Comparison of ENCODE assay signal across 16 cellular contexts in the genomic region with DNA sequence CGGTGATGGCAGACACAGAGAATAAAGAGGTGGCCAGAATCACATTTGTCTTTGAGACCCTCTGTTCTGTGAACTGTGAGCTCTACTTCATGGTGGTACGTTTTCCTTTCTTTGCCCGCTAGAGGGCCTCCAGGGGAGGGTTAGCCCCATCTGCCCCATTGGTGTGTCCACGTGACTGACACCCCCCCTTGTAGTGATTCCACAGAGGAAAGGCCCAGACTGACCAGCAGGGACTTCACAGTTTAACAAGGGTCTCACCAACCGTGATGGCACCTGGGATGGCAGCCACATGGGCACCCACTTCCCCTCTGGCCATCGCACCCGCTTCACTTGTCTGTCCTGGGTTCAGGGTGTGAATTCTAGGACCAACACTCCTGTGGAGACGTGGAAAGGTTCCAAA. TPM values are rescaled to one million over a fixed set of nuclear protein-coding genes. Genes with fewer than 3 reads are reported as not detected.
DNase-seq lines count a peak whose midpoint lies in the region; ATAC-seq, FAIRE-seq and TF ChIP-seq lines count a peak whose summit lies in the region.
"Had no signal": no experiment of that assay in that cellular context is flagged by ENCODE, and none has a peak within 500 bp of the region (broad histone marks: within the 10 kb centered on the region; RNA-seq: fewer than 3 reads in every experiment).

No MANE protein-coding gene starts in this region.

- peaks cover 7 to 11% of the 10 kb centered on the region in 2 donors for H3K4me1 Mint-ChIP-seq in stimulated activated naive B cell treated with anti-CD40 and anti-IgM and Interleukin-4, amounts not matched to agents 10 μg/mL and 1 μg/mL and 100 μg/mL, for 72 hours
- peaks cover 18% of the 10 kb centered on the region for H3K4me1 Mint-ChIP-seq in mesothelial cell of epicardium

- peak; percentile 67 for FAIRE-seq in HepG2 (lab: Jason Lieb, UNC)
- FAIRE-seq: TTC549 had no signal

- H3K27ac Mint-ChIP-seq in stimulated activated naive B cell treated with anti-CD40 and anti-IgM and Interleukin-4, amounts not matched to agents 10 μg/mL and 1 μg/mL and 100 μg/mL, for 72 hours: peak overlapping the region; percentile 37
- H3K27ac Mint-ChIP-seq in mesothelial cell of epicardium: no peak overlapping the region
- H3K27ac Mint-ChIP-seq: activated naive CD4-positive, alpha-beta T cell treated with anti-CD3 and anti-CD28 coated beads for 36 hours had no signal

- H3K4me3 ChIP-seq in HepG2 (replicated peaks in 1 of 3; ENCODE audit: insufficient read depth in 1 of 3, low read depth in 2 of 3, low read length in 3 of 3) (no peak overlapping the region), right lobe of liver (no peak overlapping the region), OCI-LY3 (ENCODE audit: low read length) (no peak overlapping the region), fibroblast of mammary gland (ENCODE audit: control insufficient read depth, low read depth, low read length) (no peak overlapping the region)
- H3K4me3 ChIP-seq: ovary had no signal

- H3K27me3 Mint-ChIP-seq in stimulated activated naive B cell treated with anti-CD40 and anti-IgM and Interleukin-4, amounts not matched to agents 10 μg/mL and 1 μg/mL and 100 μg/mL, for 72 hours: peaks cover 5 to 8% of the 10 kb centered on the region in 2 donors
- no peaks in the 10 kb centered on the region for H3K27me3 Mint-ChIP-seq in mesothelial cell of epicardium (ENCODE audit: low read depth)

- TF ChIP-seq RAD21 in HepG2 (CRISPR knock-in tag; IDR thresholded peaks at IDR 0.05): no peak

- TF ChIP-seq EP300 in HepG2 (IDR thresholded peaks at IDR 0.05; ENCODE audit: low read depth in 2 of 2, low read length in 2 of 2) (no peak), HepG2 (CRISPR knock-in tag; IDR thresholded peaks at IDR 0.05; ENCODE audit: borderline replicate concordance) (no peak)

- H3K9me3 ChIP-seq in HepG2 (ENCODE audit: low read length) (no peaks in the 10 kb centered on the region), right lobe of liver (no peaks in the 10 kb centered on the region), OCI-LY3 (ENCODE audit: insufficient read depth, low read length) (no peaks in the 10 kb centered on the region)
- H3K9me3 ChIP-seq: ovary had no signal

- TF ChIP-seq CTCF in HepG2 (CRISPR knock-in tag; IDR thresholded peaks at IDR 0.05) (peak; percentile 71), right lobe of liver (IDR thresholded peaks at IDR 0.05) (no peak), OCI-LY3 (IDR thresholded peaks at IDR 0.05; ENCODE audit: low read depth, low read length) (peak; percentile 29), fibroblast of mammary gland (conservative IDR thresholded peaks at IDR 0.05; ENCODE audit: control insufficient read depth, insufficient read depth, low read depth, low read length) (peak; percentile 27), mesothelial cell of epicardium (IDR thresholded peaks at IDR 0.05; ENCODE audit: unreplicated experiment) (no peak)

- H4K20me1 ChIP-seq in HepG2 (ENCODE audit: insufficient read depth, low read length): no peaks in the 10 kb centered on the region
- no peaks in the 10 kb centered on the region for H4K20me1 ChIP-seq in OCI-LY3 (ENCODE audit: insufficient read depth, low read length)

- no peak overlapping the region for H3K4me3 Mint-ChIP-seq in stimulated activated naive B cell treated with anti-CD40 and anti-IgM and Interleukin-4, amounts not matched to agents 10 μg/mL and 1 μg/mL and 100 μg/mL, for 72 hours
- no peak overlapping the region for H3K4me3 Mint-ChIP-seq in mesothelial cell of epicardium
- H3K4me3 Mint-ChIP-seq: activated naive CD4-positive, alpha-beta T cell treated with anti-CD3 and anti-CD28 coated beads for 36 hours had no signal

- H3K4me2 ChIP-seq in HepG2 (ENCODE audit: low read depth, low read length) (peak overlapping the region; percentile 60), OCI-LY3 (ENCODE audit: low read length) (no peak overlapping the region)

- no peaks in the 10 kb centered on the region for H3K79me2 ChIP-seq in HepG2 (ENCODE audit: insufficient read depth, low read length)
- no peaks in the 10 kb centered on the region for H3K79me2 ChIP-seq in OCI-LY3 (ENCODE audit: low read length)

- POLR2A ChIA-PET in HepG2 (lab: Yijun Ruan, JAX): interaction anchor here (0.9 to 1.6 kb wide), 4 partner anchors 10 to 91 kb away, joined by 3 to 7 read pairs (median 6); a partner anchor contains a TSS

- peaks cover 39% of the 10 kb centered on the region for H3K4me1 ChIP-seq in HepG2 (ENCODE audit: insufficient read depth, low read length)
- H3K4me1 ChIP-seq in right lobe of liver: peaks cover 0 to 7% (median 0%) of the 10 kb centered on the region in 4 donors
- peaks cover 8% of the 10 kb centered on the region for H3K4me1 ChIP-seq in OCI-LY3 (ENCODE audit: low read length)

- WGBS in HepG2 (ENCODE audit: low lambda C conversion rate): 24% methylated on average over 4 of the region's 8 CpGs
- WGBS in right lobe of liver (ENCODE audit: insufficient coverage, low coverage, low lambda C conversion rate, missing lambda C conversion rate): 64% methylated on average over 4 of the region's 8 CpGs

- CTCF ChIA-PET in HepG2 (lab: Yijun Ruan, JAX; ENCODE audit: low intra/inter-chr PET ratio, low total read pairs): interaction anchor here (0.7 kb wide), 1 partner anchor 72 kb away, joined by 4 read pairs; no protein-coding TSS in a partner anchor

- no peak overlapping the region for H3K27ac ChIP-seq in HepG2 (ENCODE audit: extremely low read length, insufficient read depth, low read length)
- H3K27ac ChIP-seq in right lobe of liver: no peak overlapping the region
- no peak overlapping the region for H3K27ac ChIP-seq in OCI-LY3 (ENCODE audit: low read length)
- H3K27ac ChIP-seq: ovary had no signal

- peak; percentile 72 for ATAC-seq in HepG2
- no peak for ATAC-seq in right lobe of liver
- no peak for ATAC-seq in stimulated activated naive B cell treated with anti-CD40 and anti-IgM and Interleukin-4, amounts not matched to agents 10 μg/mL and 1 μg/mL and 100 μg/mL, for 72 hours (replicated peaks)
- ATAC-seq in GM21423 (IDR thresholded peaks at IDR 0.05; ENCODE audit: unreplicated experiment): no peak

- in situ Hi-C loops in HepG2 (cut with HindIII; ENCODE audit: extremely low pct_ligation_motif_present, low pct_unique_long_range_greater_than_20kb): no loop called here

- no peaks in the 10 kb centered on the region for H3K9me3 Mint-ChIP-seq in stimulated activated naive B cell treated with anti-CD40 and anti-IgM and Interleukin-4, amounts not matched to agents 10 μg/mL and 1 μg/mL and 100 μg/mL, for 72 hours
- H3K9me3 Mint-ChIP-seq in mesothelial cell of epicardium: no peaks in the 10 kb centered on the region
- H3K9me3 Mint-ChIP-seq: activated naive CD4-positive, alpha-beta T cell treated with anti-CD3 and anti-CD28 coated beads for 36 hours had no signal

- no peaks in the 10 kb centered on the region for H3K36me3 Mint-ChIP-seq in stimulated activated naive B cell treated with anti-CD40 and anti-IgM and Interleukin-4, amounts not matched to agents 10 μg/mL and 1 μg/mL and 100 μg/mL, for 72 hours
- no peaks in the 10 kb centered on the region for H3K36me3 Mint-ChIP-seq in mesothelial cell of epicardium

- H3K27me3 ChIP-seq in HepG2 (ENCODE audit: control insufficient read depth in 1 of 2, insufficient read depth in 2 of 2, low read length in 2 of 2) (peaks cover 2 to 4% of the 10 kb centered on the region in 2 experiments; a peak in 2 of 5 replicates), right lobe of liver (no peaks in the 10 kb centered on the region), OCI-LY3 (ENCODE audit: low read depth, low read length) (no peaks in the 10 kb centered on the region)

- no peaks in the 10 kb centered on the region for H3K36me3 ChIP-seq in HepG2 (replicated peaks in 1 of 2; ENCODE audit: control insufficient read depth in 1 of 2, insufficient read depth in 2 of 2, low read length in 2 of 2)
- H3K36me3 ChIP-seq in right lobe of liver: no peaks in the 10 kb centered on the region
- no peaks in the 10 kb centered on the region for H3K36me3 ChIP-seq in OCI-LY3 (replicated peaks; ENCODE audit: low read depth, low read length)
- H3K36me3 ChIP-seq: ovary had no signal

- H3K9ac ChIP-seq in HepG2 (ENCODE audit: insufficient read depth, low read depth, low read length): no peak overlapping the region
- H3K9ac ChIP-seq in OCI-LY3 (ENCODE audit: low read length): no peak overlapping the region

- BruUV-seq in HepG2 (replicated peaks; lab: Mats Ljungman, UMichigan): no TSS peak

- TF ChIP-seq POLR2A in HepG2 (IDR thresholded peaks at IDR 0.05; ENCODE audit: insufficient read depth in 1 of 2, low read depth in 2 of 2, low read length in 2 of 2) (no peak), right lobe of liver (IDR thresholded peaks at IDR 0.05) (no peak)

- DNase-seq in HepG2 (ENCODE audit: low spot score) (no peak), right lobe of liver (no peak), fibroblast of mammary gland (ENCODE audit: low read depth) (no peak), GM19240 (ENCODE audit: insufficient read length, low spot score) (no peak), mesothelial cell of epicardium (ENCODE audit: low spot score in 2 of 2, unreplicated experiment in 2 of 2) (no peak)
- DNase-seq in stimulated activated naive B cell treated with anti-CD40 and anti-IgM and Interleukin-4, amounts not matched to agents 10 μg/mL and 1 μg/mL and 100 μg/mL, for 72 hours: no peak
- DNase-seq: activated CD8-positive, alpha-beta memory T cell treated with anti-CD3 and anti-CD28 coated beads for 24 hours; activated naive CD4-positive, alpha-beta T cell treated with anti-CD3 and anti-CD28 coated beads for 36 hours; central memory CD4-positive, alpha-beta T cell; DND-41; NCI-H2081; ovary; SHP77 had no signal

- H2AFZ ChIP-seq in HepG2 (ENCODE audit: low read length): no peak overlapping the region
- H2AFZ ChIP-seq in OCI-LY3 (ENCODE audit: low read depth, low read length): no peak overlapping the region

- intact Hi-C loops in HepG2 (cut with micrococcal nuclease; ENCODE audit: unreplicated experiment): loop anchor here (2.0 to 5.0 kb wide), 2 partner anchors 41 to 79 kb away; a partner anchor contains a TSS
- intact Hi-C loops in right lobe of liver (cut with DNase I): loop anchor here in 1 of 2 donors (5.0 kb wide), 1 partner anchor 74 kb away; no protein-coding TSS in a partner anchor

RNA-seq across cellular contexts. Expression of a gene that starts 22.3 kb away (rescaled TPM):
- total RNA-seq in HepG2 (2016; rRNA removed; fragmentation: Illumina TruSeq; extraction: Trizol) (134 and 166 TPM in 2 replicates), right lobe of liver (100 to 1,000 TPM in 2 of 6 experiments, 10 to 100 TPM in 4; 73.5 to 123 (median 91.6) TPM), mesothelial cell of epicardium (99.0 to 104 TPM (median 99.4 TPM) in 3 replicates)
- total RNA-seq in HepG2 (2016; cell fraction: cytosol; rRNA removed; fragmentation: Illumina TruSeq; extraction: Trizol; ENCODE audit: low read depth): 35.5 and 37.6 TPM in 2 replicates
- 133 and 171 TPM in 2 replicates for total RNA-seq in HepG2 (2016; cell fraction: insoluble cytoplasmic fraction; rRNA removed; fragmentation: Illumina TruSeq; extraction: Trizol)
- total RNA-seq in HepG2 (2016; cell fraction: membrane; rRNA removed; fragmentation: Illumina TruSeq; extraction: Trizol): 59.1 and 63.3 TPM in 2 replicates
- total RNA-seq in HepG2 (2016; cell fraction: nucleus; rRNA removed; fragmentation: Illumina TruSeq; extraction: Trizol): 64.5 and 74.2 TPM in 2 replicates
- polyA plus RNA-seq in HepG2 (2011; rRNA removed): 103 and 142 TPM in 2 replicates
- polyA plus RNA-seq in HepG2 (2011; cell fraction: cytosol; rRNA removed): 112 and 159 TPM in 2 replicates
- polyA plus RNA-seq in HepG2 (2011; cell fraction: nucleus; rRNA removed): 105 and 142 TPM in 2 replicates
- polyA plus RNA-seq in HepG2 (2012): 149 and 254 TPM in 2 replicates
- 26.3 and 26.7 TPM in 2 replicates for polyA plus RNA-seq in HepG2 (2016; cell fraction: cytosol; fragmentation: Illumina TruSeq; extraction: Trizol; ENCODE audit: low read depth)
- 147 and 154 TPM in 2 replicates for polyA plus RNA-seq in HepG2 (2016; cell fraction: insoluble cytoplasmic fraction; fragmentation: Illumina TruSeq; extraction: Trizol; ENCODE audit: low read depth)
- polyA plus RNA-seq in HepG2 (2016; cell fraction: membrane; fragmentation: Illumina TruSeq; extraction: Trizol; ENCODE audit: low read depth): 40.9 and 46.0 TPM in 2 replicates
- polyA plus RNA-seq in HepG2 (2016; cell fraction: nucleus; fragmentation: Illumina TruSeq; extraction: Trizol; ENCODE audit: insufficient read depth, low read depth): 89.4 and 93.0 TPM in 2 replicates
- polyA minus RNA-seq in HepG2 (2011; rRNA and poly(A)+ RNA removed; ENCODE audit: low replicate concordance): 99.8 and 124 TPM in 2 replicates
- polyA minus RNA-seq in HepG2 (2011; cell fraction: cytosol; rRNA and poly(A)+ RNA removed): 50.9 and 77.1 TPM in 2 replicates
- 83.3 and 131 TPM in 2 replicates for polyA minus RNA-seq in HepG2 (2011; cell fraction: nucleus; rRNA and poly(A)+ RNA removed)

RNA-seq across cellular contexts. Expression of a gene that starts 58.0 kb away (rescaled TPM):
- total RNA-seq in HepG2 (2016; rRNA removed; fragmentation: Illumina TruSeq; extraction: Trizol) (3.1 and 4.0 TPM in 2 replicates), right lobe of liver (1 to 10 TPM; 1.3 to 3.3 (median 3.0) TPM), mesothelial cell of epicardium (24.9 to 27.1 TPM (median 25.0 TPM) in 3 replicates)
- 1.9 and 2.7 TPM in 2 replicates for total RNA-seq in HepG2 (2016; cell fraction: cytosol; rRNA removed; fragmentation: Illumina TruSeq; extraction: Trizol; ENCODE audit: low read depth)
- total RNA-seq in HepG2 (2016; cell fraction: insoluble cytoplasmic fraction; rRNA removed; fragmentation: Illumina TruSeq; extraction: Trizol): 2.4 and 4.3 TPM in 2 replicates
- 1.9 and 2.3 TPM in 2 replicates for total RNA-seq in HepG2 (2016; cell fraction: membrane; rRNA removed; fragmentation: Illumina TruSeq; extraction: Trizol)
- 7.6 and 9.5 TPM in 2 replicates for total RNA-seq in HepG2 (2016; cell fraction: nucleus; rRNA removed; fragmentation: Illumina TruSeq; extraction: Trizol)
- polyA plus RNA-seq in HepG2 (2011; rRNA removed): 6.6 and 7.8 TPM in 2 replicates
- polyA plus RNA-seq in HepG2 (2011; cell fraction: cytosol; rRNA removed): 3.6 and 4.4 TPM in 2 replicates
- 23.5 and 27.3 TPM in 2 replicates for polyA plus RNA-seq in HepG2 (2011; cell fraction: nucleus; rRNA removed)
- 5.9 and 7.3 TPM in 2 replicates for polyA plus RNA-seq in HepG2 (2012)
- polyA plus RNA-seq in HepG2 (2016; cell fraction: cytosol; fragmentation: Illumina TruSeq; extraction: Trizol; ENCODE audit: low read depth): 0.35 and 0.41 TPM in 2 replicates
- 2.4 and 3.9 TPM in 2 replicates for polyA plus RNA-seq in HepG2 (2016; cell fraction: insoluble cytoplasmic fraction; fragmentation: Illumina TruSeq; extraction: Trizol; ENCODE audit: low read depth)
- 0.68 TPM in 2 replicates for polyA plus RNA-seq in HepG2 (2016; cell fraction: membrane; fragmentation: Illumina TruSeq; extraction: Trizol; ENCODE audit: low read depth)
- 18.1 and 20.4 TPM in 2 replicates for polyA plus RNA-seq in HepG2 (2016; cell fraction: nucleus; fragmentation: Illumina TruSeq; extraction: Trizol; ENCODE audit: insufficient read depth, low read depth)
- polyA minus RNA-seq in HepG2 (2011; rRNA and poly(A)+ RNA removed; ENCODE audit: low replicate concordance): 25.8 and 30.0 TPM in 2 replicates
- polyA minus RNA-seq in HepG2 (2011; cell fraction: cytosol; rRNA and poly(A)+ RNA removed): 7.9 and 9.1 TPM in 2 replicates
- 13.4 and 15.3 TPM in 2 replicates for polyA minus RNA-seq in HepG2 (2011; cell fraction: nucleus; rRNA and poly(A)+ RNA removed)

Comparison
In these comparisons a context has a peak if more than half of its experiments do, and no peak if none do; other contexts are left out.
1. CTCF ChIP-seq: peak in HepG2 (single experiment), OCI-LY3 (single experiment) and fibroblast of mammary gland (single experiment); none in right lobe of liver (0 of 4) and mesothelial cell of epicardium (single experiment).